In the genomic region with DNA sequence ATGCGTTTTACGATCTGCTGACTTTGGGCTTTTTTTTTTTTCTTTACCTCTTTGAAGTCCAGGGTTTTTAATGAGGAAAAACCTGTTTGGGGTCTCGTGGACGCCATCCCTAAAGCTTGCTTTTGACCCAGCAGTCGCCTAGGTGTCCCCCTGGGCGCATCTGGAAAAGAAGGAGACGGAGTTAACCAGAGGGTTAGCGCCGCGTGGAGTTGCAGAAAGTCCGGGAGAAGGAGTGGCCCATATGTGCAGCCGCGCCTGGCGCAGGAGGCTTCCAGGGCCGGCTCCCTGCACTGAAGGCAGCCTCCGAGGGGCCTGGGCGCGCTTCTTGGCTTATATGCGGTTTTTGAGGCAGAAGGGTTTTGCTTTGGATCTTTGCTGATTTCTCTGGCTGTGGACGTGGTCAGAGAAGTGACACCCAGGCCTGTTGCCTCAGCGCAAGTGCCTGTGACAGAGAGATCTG, we compare ENCODE assay signal across 1 cellular context.
TF ChIP-seq lines count a peak whose summit lies in the region.

No MANE protein-coding gene starts in this region.

TF ChIP-seq in HepG2, 621 proteins besides CTCF, POLR2A, EP300 and RAD21 (continued from another document and continues in another):
- TF ChIP-seq ZNF569 (CRISPR knock-in tag; IDR thresholded peaks at IDR 0.05; ENCODE audit: borderline replicate concordance) = no peak
- TF ChIP-seq, protein P1, sequence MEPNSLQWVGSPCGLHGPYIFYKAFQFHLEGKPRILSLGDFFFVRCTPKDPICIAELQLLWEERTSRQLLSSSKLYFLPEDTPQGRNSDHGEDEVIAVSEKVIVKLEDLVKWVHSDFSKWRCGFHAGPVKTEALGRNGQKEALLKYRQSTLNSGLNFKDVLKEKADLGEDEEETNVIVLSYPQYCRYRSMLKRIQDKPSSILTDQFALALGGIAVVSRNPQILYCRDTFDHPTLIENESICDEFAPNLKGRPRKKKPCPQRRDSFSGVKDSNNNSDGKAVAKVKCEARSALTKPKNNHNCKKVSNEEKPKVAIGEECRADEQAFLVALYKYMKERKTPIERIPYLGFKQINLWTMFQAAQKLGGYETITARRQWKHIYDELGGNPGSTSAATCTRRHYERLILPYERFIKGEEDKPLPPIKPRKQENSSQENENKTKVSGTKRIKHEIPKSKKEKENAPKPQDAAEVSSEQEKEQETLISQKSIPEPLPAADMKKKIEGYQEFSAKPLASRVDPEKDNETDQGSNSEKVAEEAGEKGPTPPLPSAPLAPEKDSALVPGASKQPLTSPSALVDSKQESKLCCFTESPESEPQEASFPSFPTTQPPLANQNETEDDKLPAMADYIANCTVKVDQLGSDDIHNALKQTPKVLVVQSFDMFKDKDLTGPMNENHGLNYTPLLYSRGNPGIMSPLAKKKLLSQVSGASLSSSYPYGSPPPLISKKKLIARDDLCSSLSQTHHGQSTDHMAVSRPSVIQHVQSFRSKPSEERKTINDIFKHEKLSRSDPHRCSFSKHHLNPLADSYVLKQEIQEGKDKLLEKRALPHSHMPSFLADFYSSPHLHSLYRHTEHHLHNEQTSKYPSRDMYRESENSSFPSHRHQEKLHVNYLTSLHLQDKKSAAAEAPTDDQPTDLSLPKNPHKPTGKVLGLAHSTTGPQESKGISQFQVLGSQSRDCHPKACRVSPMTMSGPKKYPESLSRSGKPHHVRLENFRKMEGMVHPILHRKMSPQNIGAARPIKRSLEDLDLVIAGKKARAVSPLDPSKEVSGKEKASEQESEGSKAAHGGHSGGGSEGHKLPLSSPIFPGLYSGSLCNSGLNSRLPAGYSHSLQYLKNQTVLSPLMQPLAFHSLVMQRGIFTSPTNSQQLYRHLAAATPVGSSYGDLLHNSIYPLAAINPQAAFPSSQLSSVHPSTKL (CRISPR knock-in tag; IDR thresholded peaks at IDR 0.05) = no peak
- TF ChIP-seq DPF2 (CRISPR knock-in tag; IDR thresholded peaks at IDR 0.05; ENCODE audit: borderline replicate concordance, low read depth) = no peak
- TF ChIP-seq ASH2L (IDR thresholded peaks at IDR 0.05; ENCODE audit: insufficient read length, low read depth, low read length) = no peak
- TF ChIP-seq ZNF44 (CRISPR knock-in tag; IDR thresholded peaks at IDR 0.05) = no peak
- no peak for TF ChIP-seq KDM5A (IDR thresholded peaks at IDR 0.05; ENCODE audit: borderline replicate concordance, low read length)
- no peak for TF ChIP-seq HNF4A (CRISPR knock-in tag; IDR thresholded peaks at IDR 0.05)
- TF ChIP-seq CCDC6 (CRISPR knock-in tag; IDR thresholded peaks at IDR 0.05) = no peak
- TF ChIP-seq ZNF136 (CRISPR knock-in tag; IDR thresholded peaks at IDR 0.05; ENCODE audit: low read depth) = 0 out of 2 replicates have a peak, but pooled peaks have one; percentile 30
- TF ChIP-seq, protein P2, sequence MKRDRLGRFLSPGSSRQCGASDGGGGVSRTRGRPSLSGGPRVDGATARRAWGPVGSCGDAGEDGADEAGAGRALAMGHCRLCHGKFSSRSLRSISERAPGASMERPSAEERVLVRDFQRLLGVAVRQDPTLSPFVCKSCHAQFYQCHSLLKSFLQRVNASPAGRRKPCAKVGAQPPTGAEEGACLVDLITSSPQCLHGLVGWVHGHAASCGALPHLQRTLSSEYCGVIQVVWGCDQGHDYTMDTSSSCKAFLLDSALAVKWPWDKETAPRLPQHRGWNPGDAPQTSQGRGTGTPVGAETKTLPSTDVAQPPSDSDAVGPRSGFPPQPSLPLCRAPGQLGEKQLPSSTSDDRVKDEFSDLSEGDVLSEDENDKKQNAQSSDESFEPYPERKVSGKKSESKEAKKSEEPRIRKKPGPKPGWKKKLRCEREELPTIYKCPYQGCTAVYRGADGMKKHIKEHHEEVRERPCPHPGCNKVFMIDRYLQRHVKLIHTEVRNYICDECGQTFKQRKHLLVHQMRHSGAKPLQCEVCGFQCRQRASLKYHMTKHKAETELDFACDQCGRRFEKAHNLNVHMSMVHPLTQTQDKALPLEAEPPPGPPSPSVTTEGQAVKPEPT (CRISPR knock-in tag; IDR thresholded peaks at IDR 0.05; ENCODE audit: low read depth) = no peak
- TF ChIP-seq ZNF614 (CRISPR knock-in tag; IDR thresholded peaks at IDR 0.05; ENCODE audit: borderline replicate concordance) = peak; percentile 16; the same call in 1 of the 2 replicates
- TF ChIP-seq ZKSCAN1 (IDR thresholded peaks at IDR 0.05; ENCODE audit: low read length) = no peak
- TF ChIP-seq DR1 (CRISPR knock-in tag; IDR thresholded peaks at IDR 0.05) = no peak
- no peak for TF ChIP-seq MYC (CRISPR knock-in tag; IDR thresholded peaks at IDR 0.05; ENCODE audit: borderline replicate concordance)
- TF ChIP-seq WIZ (CRISPR knock-in tag; IDR thresholded peaks at IDR 0.05) = no peak
- TF ChIP-seq ZNF253 (CRISPR knock-in tag; IDR thresholded peaks at IDR 0.05; ENCODE audit: borderline replicate concordance) = no peak
- no peak for TF ChIP-seq ZNF331 (CRISPR knock-in tag; IDR thresholded peaks at IDR 0.05)
- TF ChIP-seq, protein P3, sequence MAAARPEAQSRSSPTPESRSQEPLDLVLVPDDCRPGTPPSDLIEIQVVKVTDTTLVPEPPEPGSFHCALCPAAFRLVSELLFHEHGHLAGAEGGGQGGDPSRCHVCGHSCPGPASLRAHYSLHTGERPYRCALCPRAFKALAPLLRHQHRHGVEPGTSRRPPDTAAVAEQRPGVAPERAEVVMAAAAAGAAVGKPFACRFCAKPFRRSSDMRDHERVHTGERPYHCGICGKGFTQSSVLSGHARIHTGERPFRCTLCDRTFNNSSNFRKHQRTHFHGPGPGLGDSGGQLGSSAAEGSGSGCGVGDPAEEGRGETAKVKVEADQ (CRISPR knock-in tag; IDR thresholded peaks at IDR 0.05; ENCODE audit: borderline replicate concordance) = no peak
- no peak for TF ChIP-seq TEAD2 (CRISPR knock-in tag; IDR thresholded peaks at IDR 0.05)
- no peak for TF ChIP-seq ZNF501 (CRISPR knock-in tag; IDR thresholded peaks at IDR 0.05)
- TF ChIP-seq, protein P4, sequence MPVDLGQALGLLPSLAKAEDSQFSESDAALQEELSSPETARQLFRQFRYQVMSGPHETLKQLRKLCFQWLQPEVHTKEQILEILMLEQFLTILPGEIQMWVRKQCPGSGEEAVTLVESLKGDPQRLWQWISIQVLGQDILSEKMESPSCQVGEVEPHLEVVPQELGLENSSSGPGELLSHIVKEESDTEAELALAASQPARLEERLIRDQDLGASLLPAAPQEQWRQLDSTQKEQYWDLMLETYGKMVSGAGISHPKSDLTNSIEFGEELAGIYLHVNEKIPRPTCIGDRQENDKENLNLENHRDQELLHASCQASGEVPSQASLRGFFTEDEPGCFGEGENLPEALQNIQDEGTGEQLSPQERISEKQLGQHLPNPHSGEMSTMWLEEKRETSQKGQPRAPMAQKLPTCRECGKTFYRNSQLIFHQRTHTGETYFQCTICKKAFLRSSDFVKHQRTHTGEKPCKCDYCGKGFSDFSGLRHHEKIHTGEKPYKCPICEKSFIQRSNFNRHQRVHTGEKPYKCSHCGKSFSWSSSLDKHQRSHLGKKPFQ (CRISPR knock-in tag; IDR thresholded peaks at IDR 0.05; ENCODE audit: insufficient replicate concordance) = no peak
- TF ChIP-seq, protein P5, sequence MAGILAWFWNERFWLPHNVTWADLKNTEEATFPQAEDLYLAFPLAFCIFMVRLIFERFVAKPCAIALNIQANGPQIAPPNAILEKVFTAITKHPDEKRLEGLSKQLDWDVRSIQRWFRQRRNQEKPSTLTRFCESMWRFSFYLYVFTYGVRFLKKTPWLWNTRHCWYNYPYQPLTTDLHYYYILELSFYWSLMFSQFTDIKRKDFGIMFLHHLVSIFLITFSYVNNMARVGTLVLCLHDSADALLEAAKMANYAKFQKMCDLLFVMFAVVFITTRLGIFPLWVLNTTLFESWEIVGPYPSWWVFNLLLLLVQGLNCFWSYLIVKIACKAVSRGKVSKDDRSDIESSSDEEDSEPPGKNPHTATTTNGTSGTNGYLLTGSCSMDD (CRISPR knock-in tag; IDR thresholded peaks at IDR 0.05) = no peak
- TF ChIP-seq, protein P6, sequence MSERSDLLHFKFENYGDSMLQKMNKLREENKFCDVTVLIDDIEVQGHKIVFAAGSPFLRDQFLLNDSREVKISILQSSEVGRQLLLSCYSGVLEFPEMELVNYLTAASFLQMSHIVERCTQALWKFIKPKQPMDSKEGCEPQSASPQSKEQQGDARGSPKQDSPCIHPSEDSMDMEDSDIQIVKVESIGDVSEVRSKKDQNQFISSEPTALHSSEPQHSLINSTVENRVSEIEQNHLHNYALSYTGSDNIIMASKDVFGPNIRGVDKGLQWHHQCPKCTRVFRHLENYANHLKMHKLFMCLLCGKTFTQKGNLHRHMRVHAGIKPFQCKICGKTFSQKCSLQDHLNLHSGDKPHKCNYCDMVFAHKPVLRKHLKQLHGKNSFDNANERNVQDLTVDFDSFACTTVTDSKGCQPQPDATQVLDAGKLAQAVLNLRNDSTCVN (CRISPR knock-in tag; IDR thresholded peaks at IDR 0.05; ENCODE audit: borderline replicate concordance) = no peak
- TF ChIP-seq RBM39 (IDR thresholded peaks at IDR 0.05; ENCODE audit: low read depth, low read length, poor library complexity, severe bottlenecking) = no peak
- no peak for TF ChIP-seq ZFP1 (CRISPR knock-in tag; IDR thresholded peaks at IDR 0.05)
- TF ChIP-seq RARA (CRISPR knock-in tag; IDR thresholded peaks at IDR 0.05) = no peak
- TF ChIP-seq STAG1 (CRISPR knock-in tag; IDR thresholded peaks at IDR 0.05) = no peak
- TF ChIP-seq, protein P7, sequence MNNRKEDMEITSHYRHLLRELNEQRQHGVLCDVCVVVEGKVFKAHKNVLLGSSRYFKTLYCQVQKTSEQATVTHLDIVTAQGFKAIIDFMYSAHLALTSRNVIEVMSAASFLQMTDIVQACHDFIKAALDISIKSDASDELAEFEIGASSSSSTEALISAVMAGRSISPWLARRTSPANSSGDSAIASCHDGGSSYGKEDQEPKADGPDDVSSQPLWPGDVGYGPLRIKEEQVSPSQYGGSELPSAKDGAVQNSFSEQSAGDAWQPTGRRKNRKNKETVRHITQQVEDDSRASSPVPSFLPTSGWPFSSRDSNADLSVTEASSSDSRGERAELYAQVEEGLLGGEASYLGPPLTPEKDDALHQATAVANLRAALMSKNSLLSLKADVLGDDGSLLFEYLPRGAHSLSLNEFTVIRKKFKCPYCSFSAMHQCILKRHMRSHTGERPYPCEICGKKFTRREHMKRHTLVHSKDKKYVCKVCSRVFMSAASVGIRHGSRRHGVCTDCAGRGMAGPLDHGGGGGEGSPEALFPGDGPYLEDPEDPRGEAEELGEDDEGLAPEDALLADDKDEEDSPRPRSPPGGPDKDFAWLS (CRISPR knock-in tag; IDR thresholded peaks at IDR 0.05; ENCODE audit: borderline replicate concordance) = no peak
- no peak for TF ChIP-seq MAF1 (CRISPR knock-in tag; IDR thresholded peaks at IDR 0.05; ENCODE audit: borderline replicate concordance)
- TF ChIP-seq ZNF546 (CRISPR knock-in tag; conservative IDR thresholded peaks at IDR 0.05) = no peak
- TF ChIP-seq BORCS8-MEF2B (CRISPR knock-in tag; IDR thresholded peaks at IDR 0.05) = no peak
- TF ChIP-seq ZZZ3 (CRISPR knock-in tag; IDR thresholded peaks at IDR 0.05; ENCODE audit: borderline replicate concordance) = 0 out of 2 replicates have a peak, but pooled peaks have one; percentile 45
- peak; percentile 51; the same call in 1 of the 2 replicates for TF ChIP-seq ZNF124 (CRISPR knock-in tag; IDR thresholded peaks at IDR 0.05)
- no peak for TF ChIP-seq MED13 (CRISPR knock-in tag; IDR thresholded peaks at IDR 0.05)
- TF ChIP-seq MZF1 (CRISPR knock-in tag; IDR thresholded peaks at IDR 0.05; ENCODE audit: borderline replicate concordance) = no peak
- no peak for TF ChIP-seq TBP (CRISPR knock-in tag; IDR thresholded peaks at IDR 0.05)
- TF ChIP-seq KAT2B (IDR thresholded peaks at IDR 0.05; ENCODE audit: borderline replicate concordance, low read depth, low read length) = no peak
- no peak for TF ChIP-seq KDM6A (CRISPR knock-in tag; IDR thresholded peaks at IDR 0.05; ENCODE audit: low read depth)
- TF ChIP-seq KLF6 (CRISPR knock-in tag; IDR thresholded peaks at IDR 0.05) = no peak
- no peak for TF ChIP-seq ZNF432 (CRISPR knock-in tag; IDR thresholded peaks at IDR 0.05; ENCODE audit: borderline replicate concordance)
- TF ChIP-seq, protein P8, sequence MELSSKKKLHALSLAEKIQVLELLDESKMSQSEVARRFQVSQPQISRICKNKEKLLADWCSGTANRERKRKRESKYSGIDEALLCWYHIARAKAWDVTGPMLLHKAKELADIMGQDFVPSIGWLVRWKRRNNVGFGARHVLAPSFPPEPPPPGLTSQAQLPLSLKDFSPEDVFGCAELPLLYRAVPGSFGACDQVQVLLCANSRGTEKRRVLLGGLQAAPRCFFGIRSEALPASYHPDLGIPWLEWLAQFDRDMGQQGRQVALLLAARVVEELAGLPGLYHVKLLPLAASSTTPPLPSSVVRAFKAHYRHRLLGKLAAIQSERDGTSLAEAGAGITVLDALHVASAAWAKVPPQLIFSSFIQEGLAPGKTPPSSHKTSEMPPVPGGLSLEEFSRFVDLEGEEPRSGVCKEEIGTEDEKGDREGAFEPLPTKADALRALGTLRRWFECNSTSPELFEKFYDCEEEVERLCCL (CRISPR knock-in tag; IDR thresholded peaks at IDR 0.05; ENCODE audit: borderline replicate concordance) = no peak
- no peak for TF ChIP-seq RBFOX2 (IDR thresholded peaks at IDR 0.05; ENCODE audit: low read depth, low read length)
- TF ChIP-seq ARHGAP35 (CRISPR knock-in tag; IDR thresholded peaks at IDR 0.05; ENCODE audit: borderline replicate concordance) = no peak
- 0 out of 2 replicates have a peak, but pooled peaks have one; percentile 14 for TF ChIP-seq KAT8 (CRISPR knock-in tag; IDR thresholded peaks at IDR 0.05)
- TF ChIP-seq ZNF350 (CRISPR knock-in tag; IDR thresholded peaks at IDR 0.05; ENCODE audit: borderline replicate concordance, low read depth) = no peak; the same call in 1 of the 2 replicates
- no peak for TF ChIP-seq ATM (IDR thresholded peaks at IDR 0.05; ENCODE audit: borderline replicate concordance)
- TF ChIP-seq KMT2B (CRISPR knock-in tag; IDR thresholded peaks at IDR 0.05) = 0 out of 2 replicates have a peak, but pooled peaks have one; percentile 12
